In genomic region chr1:162992945-162993344, GRCh38 we compare ENCODE assay signal across 20 cellular contexts.
"Had no signal": no experiment of that assay in that cellular context is flagged by ENCODE, and none has a peak within 500 bp of the region (broad histone marks: within the 10 kb centered on the region; RNA-seq: fewer than 3 reads in every experiment).

No MANE protein-coding gene starts in this region.

- H3K4me2 ChIP-seq: SK-N-SH had no signal

- H3K9me3 ChIP-seq: SK-N-SH had no signal

- H3K27ac ChIP-seq: RWPE1 had no signal

- ATAC-seq: Panc1, PC-3 had no signal

- DNase-seq: KBM-7, MV-4-11, NCI-H1048, NCI-H1105, NCI-H1417, NCI-H1436 treated with DMSO at 0.1 percent for 48 hours, NCI-H1694, NCI-H187 treated with DMSO at 0.1 percent for 48 hours, NCI-H2029 treated with DMSO at 0.1 percent for 48 hours, NCI-H2171 treated with DMSO at 0.1 percent for 48 hours, NCI-H345, NCI-H446 treated with DMSO at 0.1 percent for 48 hours, NCI-H510A treated with DMSO at 0.1 percent for 48 hours, NCI-H526, PC-3, SHP77, SK-N-SH, SW 1271 had no signal
